30 cellular contexts compared by ENCODE assay signal in the genomic region with DNA sequence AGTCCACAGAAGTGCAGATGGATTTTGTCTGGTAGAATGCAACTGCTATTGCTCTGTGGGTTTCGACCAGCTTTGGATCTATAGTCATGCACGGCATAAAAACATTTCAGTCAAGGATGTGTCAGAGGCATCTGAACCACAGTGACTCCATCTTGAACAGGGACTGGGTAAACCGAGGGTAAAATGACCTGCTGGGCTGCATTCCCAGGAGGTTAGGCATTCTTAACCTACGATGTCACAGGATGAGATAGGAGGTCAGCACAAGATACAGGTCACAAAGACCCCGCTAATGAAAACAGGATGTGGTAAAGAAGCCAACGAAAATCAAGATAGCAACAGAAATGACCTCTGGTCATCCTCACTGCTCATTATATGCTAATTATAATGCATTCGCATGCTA. TPM values are rescaled to one million over a fixed set of nuclear protein-coding genes. Genes with fewer than 3 reads are reported as not detected.
DNase-seq lines count a peak whose midpoint lies in the region; ATAC-seq, FAIRE-seq and TF ChIP-seq lines count a peak whose summit lies in the region.
"Had no signal": no experiment of that assay in that cellular context is flagged by ENCODE, and none has a peak within 500 bp of the region (broad histone marks: within the 10 kb centered on the region; RNA-seq: fewer than 3 reads in every experiment).

No MANE protein-coding gene starts in this region.

- BruUV-seq in K562 (replicated peaks; lab: Mats Ljungman, UMichigan): no TSS peak

- no peak for ATAC-seq in K562
- peak; percentile 22 for ATAC-seq in naive thymus-derived CD4-positive, alpha-beta T cell
- no peak for ATAC-seq in CD8-positive, alpha-beta T cell
- no peak for ATAC-seq in activated naive CD8-positive, alpha-beta T cell treated with anti-CD3 and anti-CD28 coated beads, Interleukin-2, amount 50 U/mL, for 24 hours
- ATAC-seq: Right ventricle myocardium inferior, SK-N-SH treated with all-trans-retinoic acid at 6 μM for 48 hours had no signal

- DNase-seq in Daoy (ENCODE audit: low read depth) (peak; percentile 32), LHCN-M2 (ENCODE audit: low read depth) (peak; percentile 3), K562 (ENCODE audit: extremely low read depth in 1 of 4, low spot score in 3 of 4) (no peak), osteoblast (ENCODE audit: insufficient read length, low spot score, missing footprints) (no peak)
- no peak for DNase-seq in naive thymus-derived CD4-positive, alpha-beta T cell
- no peak for DNase-seq in CD8-positive, alpha-beta T cell
- DNase-seq in activated CD4-positive, alpha-beta memory T cell treated with anti-CD3 and anti-CD28 coated beads, Interleukin-2, amount 10 ng/mL, durations not matched to agents 7 days and 5 days: no peak
- DNase-seq in activated naive CD8-positive, alpha-beta T cell treated with anti-CD3 and anti-CD28 coated beads, Interleukin-2, amount 50 U/mL, for 24 hours: no peak
- DNase-seq: 8988T, ACHN, BE2C, DMS153, DND-41, GDM1, GOT3, HCEC 1CT, Karpas-422, NCI-H1092 treated with DMSO at 0.1 percent for 48 hours, NCI-H1436 treated with DMSO at 0.1 percent for 48 hours, NCI-H187 treated with DMSO at 0.1 percent for 48 hours, NCI-H2171 treated with DMSO at 0.1 percent for 48 hours, NCI-H345, NCI-H524, NCI-H748 treated with DMSO at 0.1 percent for 48 hours, SJCRH30 had no signal

- no peak overlapping the region for H3K27ac ChIP-seq in K562 (ENCODE audit: extremely low read depth, low read depth, low read length)
- no peak overlapping the region for H3K27ac ChIP-seq in naive thymus-derived CD4-positive, alpha-beta T cell (ENCODE audit: low read depth, low read length)
- H3K27ac ChIP-seq in CD8-positive, alpha-beta T cell (ENCODE audit: low read depth, low read length): no peak overlapping the region
- no peak overlapping the region for H3K27ac ChIP-seq in osteoblast (ENCODE audit: low read depth, low read length)
- H3K27ac ChIP-seq: SJCRH30 had no signal

- H3K27me3 Mint-ChIP-seq in naive thymus-derived CD4-positive, alpha-beta T cell: peaks cover 0 to 9% (median 0%) of the 10 kb centered on the region in 5 donors
- peaks cover 3% of the 10 kb centered on the region for H3K27me3 Mint-ChIP-seq in CD8-positive, alpha-beta T cell (ENCODE audit: low read depth)
- H3K27me3 Mint-ChIP-seq in activated CD4-positive, alpha-beta memory T cell treated with anti-CD3 and anti-CD28 coated beads, Interleukin-2, amount 10 ng/mL, durations not matched to agents 7 days and 5 days: no peaks in the 10 kb centered on the region
- H3K27me3 Mint-ChIP-seq in activated naive CD8-positive, alpha-beta T cell treated with anti-CD3 and anti-CD28 coated beads, Interleukin-2, amount 50 U/mL, for 24 hours: peaks cover 1% of the 10 kb centered on the region

- H3K4me3 ChIP-seq in K562 (no peak overlapping the region), osteoblast (ENCODE audit: insufficient read depth, low read length) (no peak overlapping the region)
- no peak overlapping the region for H3K4me3 ChIP-seq in naive thymus-derived CD4-positive, alpha-beta T cell (ENCODE audit: low read length)
- no peak overlapping the region for H3K4me3 ChIP-seq in CD8-positive, alpha-beta T cell (ENCODE audit: low read depth, low read length)
- H3K4me3 ChIP-seq: SJCRH30 had no signal

- FAIRE-seq in K562 (lab: Jason Lieb, UNC): no peak
- FAIRE-seq: GM12891 had no signal

- H3K4me1 ChIP-seq in K562 (replicated peaks in 1 of 2; ENCODE audit: control insufficient read depth in 2 of 2, insufficient read depth in 2 of 2, low read length in 2 of 2) (no peaks in the 10 kb centered on the region), osteoblast (ENCODE audit: insufficient read depth, low read length) (peaks cover 2% of the 10 kb centered on the region)
- no peaks in the 10 kb centered on the region for H3K4me1 ChIP-seq in naive thymus-derived CD4-positive, alpha-beta T cell (ENCODE audit: control insufficient read depth in 2 of 2, insufficient read depth in 2 of 2, low read length in 2 of 2)
- H3K4me1 ChIP-seq in CD8-positive, alpha-beta T cell (ENCODE audit: insufficient read depth, low read length): no peaks in the 10 kb centered on the region
- H3K4me1 ChIP-seq: BE2C, SJCRH30 had no signal

- POLR2A ChIA-PET in K562 (lab: Yijun Ruan, JAX): no interaction called here
- POLR2A ChIA-PET in naive thymus-derived CD4-positive, alpha-beta T cell (lab: Charles Lee): no interaction called here
- POLR2A ChIA-PET in CD8-positive, alpha-beta T cell (lab: Charles Lee): no interaction called here
- POLR2A ChIA-PET in activated CD4-positive, alpha-beta memory T cell treated with anti-CD3 and anti-CD28 coated beads, Interleukin-2, amount 10 ng/mL, durations not matched to agents 7 days and 5 days (lab: Charles Lee): no interaction called here

- H3K9ac ChIP-seq in K562 (ENCODE audit: insufficient read depth in 1 of 2, low read depth in 2 of 2, low read length in 2 of 2): no peak overlapping the region

- H3K4me2 ChIP-seq in K562 (ENCODE audit: insufficient read depth, low read length) (no peak overlapping the region), osteoblast (ENCODE audit: insufficient read depth, low read length) (no peak overlapping the region)

- TF ChIP-seq EP300 in K562 (IDR thresholded peaks at IDR 0.05; ENCODE audit: low read length): no peak

- H2AFZ ChIP-seq in K562 (ENCODE audit: low read depth, low read length) (no peak overlapping the region), osteoblast (ENCODE audit: low read length) (no peak overlapping the region)

- no peak overlapping the region for H3K27ac Mint-ChIP-seq in naive thymus-derived CD4-positive, alpha-beta T cell
- H3K27ac Mint-ChIP-seq in CD8-positive, alpha-beta T cell: no peak overlapping the region
- no peak overlapping the region for H3K27ac Mint-ChIP-seq in activated CD4-positive, alpha-beta memory T cell treated with anti-CD3 and anti-CD28 coated beads, Interleukin-2, amount 10 ng/mL, durations not matched to agents 7 days and 5 days
- no peak overlapping the region for H3K27ac Mint-ChIP-seq in activated naive CD8-positive, alpha-beta T cell treated with anti-CD3 and anti-CD28 coated beads, Interleukin-2, amount 50 U/mL, for 24 hours

- H3K36me3 Mint-ChIP-seq in naive thymus-derived CD4-positive, alpha-beta T cell: no peaks in the 10 kb centered on the region
- no peaks in the 10 kb centered on the region for H3K36me3 Mint-ChIP-seq in CD8-positive, alpha-beta T cell
- no peaks in the 10 kb centered on the region for H3K36me3 Mint-ChIP-seq in activated CD4-positive, alpha-beta memory T cell treated with anti-CD3 and anti-CD28 coated beads, Interleukin-2, amount 10 ng/mL, durations not matched to agents 7 days and 5 days (ENCODE audit: low read depth)
- H3K36me3 Mint-ChIP-seq in activated naive CD8-positive, alpha-beta T cell treated with anti-CD3 and anti-CD28 coated beads, Interleukin-2, amount 50 U/mL, for 24 hours (ENCODE audit: low read depth): no peaks in the 10 kb centered on the region

- CTCF ChIA-PET in K562 (lab: Yijun Ruan, JAX; ENCODE audit: low intra/inter-chr PET ratio): no interaction called here
- CTCF ChIA-PET in naive thymus-derived CD4-positive, alpha-beta T cell (lab: Charles Lee): no interaction called here
- CTCF ChIA-PET in CD8-positive, alpha-beta T cell (lab: Charles Lee): no interaction called here
- CTCF ChIA-PET in activated CD4-positive, alpha-beta memory T cell treated with anti-CD3 and anti-CD28 coated beads, Interleukin-2, amount 10 ng/mL, durations not matched to agents 7 days and 5 days (lab: Charles Lee): no interaction called here

- no peaks in the 10 kb centered on the region for H3K9me1 ChIP-seq in K562 (ENCODE audit: control insufficient read depth, insufficient read depth, low read length)

- intact Hi-C loops in K562 (cut with micrococcal nuclease): no loop called here
- intact Hi-C loops in naive thymus-derived CD4-positive, alpha-beta T cell (cut with micrococcal nuclease): no loop called here
- intact Hi-C loops in CD8-positive, alpha-beta T cell (cut with DNase I, micrococcal nuclease): no loop called here

- H3K27me3 ChIP-seq in K562 (ENCODE audit: control insufficient read depth in 2 of 2, insufficient read depth in 2 of 2, low read length in 2 of 2) (peaks cover 0 to 8% of the 10 kb centered on the region in 2 experiments; a peak in 1 of 5 replicates), osteoblast (ENCODE audit: insufficient read depth, low read length) (no peaks in the 10 kb centered on the region)
- no peaks in the 10 kb centered on the region for H3K27me3 ChIP-seq in naive thymus-derived CD4-positive, alpha-beta T cell (ENCODE audit: control insufficient read depth in 2 of 2, insufficient read depth in 2 of 2, low read length in 2 of 2)
- H3K27me3 ChIP-seq in CD8-positive, alpha-beta T cell (ENCODE audit: insufficient read depth, low read length): no peaks in the 10 kb centered on the region
- H3K27me3 ChIP-seq: BE2C, SJCRH30 had no signal

- peaks cover 0 to 4% (median 0%) of the 10 kb centered on the region in 11 donors for H3K9me3 Mint-ChIP-seq in naive thymus-derived CD4-positive, alpha-beta T cell
- H3K9me3 Mint-ChIP-seq in CD8-positive, alpha-beta T cell: no peaks in the 10 kb centered on the region
- H3K9me3 Mint-ChIP-seq in activated CD4-positive, alpha-beta memory T cell treated with anti-CD3 and anti-CD28 coated beads, Interleukin-2, amount 10 ng/mL, durations not matched to agents 7 days and 5 days: no peaks in the 10 kb centered on the region
- H3K9me3 Mint-ChIP-seq in activated naive CD8-positive, alpha-beta T cell treated with anti-CD3 and anti-CD28 coated beads, Interleukin-2, amount 50 U/mL, for 24 hours: no peaks in the 10 kb centered on the region

- H4K20me1 ChIP-seq in K562 (replicated peaks; ENCODE audit: control insufficient read depth, insufficient read depth, low read length): no peaks in the 10 kb centered on the region
- H4K20me1 ChIP-seq in osteoblast (ENCODE audit: insufficient read depth, low read length): no peaks in the 10 kb centered on the region

- H3K79me2 ChIP-seq in K562 (ENCODE audit: control insufficient read depth, insufficient read depth, low read length) (no peaks in the 10 kb centered on the region), osteoblast (ENCODE audit: insufficient read depth, low read length) (no peaks in the 10 kb centered on the region)

- no peak for TF ChIP-seq CTCF in K562 (IDR thresholded peaks at IDR 0.05 in 2 of 3, conservative IDR thresholded peaks at IDR 0.05 in 1 of 3; ENCODE audit: insufficient read depth in 2 of 3, low read depth in 1 of 3, low read length in 3 of 3)
- TF ChIP-seq CTCF in CD8-positive, alpha-beta T cell (IDR thresholded peaks at IDR 0.05): no peak
- no peak for TF ChIP-seq CTCF in osteoblast (IDR thresholded peaks at IDR 0.05; ENCODE audit: extremely low read depth, low read depth, low read length)

- H3K4me1 Mint-ChIP-seq in naive thymus-derived CD4-positive, alpha-beta T cell: no peaks in the 10 kb centered on the region
- no peaks in the 10 kb centered on the region for H3K4me1 Mint-ChIP-seq in CD8-positive, alpha-beta T cell (ENCODE audit: low read depth)
- H3K4me1 Mint-ChIP-seq in activated CD4-positive, alpha-beta memory T cell treated with anti-CD3 and anti-CD28 coated beads, Interleukin-2, amount 10 ng/mL, durations not matched to agents 7 days and 5 days: no peaks in the 10 kb centered on the region
- H3K4me1 Mint-ChIP-seq in activated naive CD8-positive, alpha-beta T cell treated with anti-CD3 and anti-CD28 coated beads, Interleukin-2, amount 50 U/mL, for 24 hours: no peaks in the 10 kb centered on the region

- H3K9me3 ChIP-seq in K562 (replicated peaks; ENCODE audit: control insufficient read depth, insufficient read depth, low read depth, low read length) (no peaks in the 10 kb centered on the region), osteoblast (ENCODE audit: low read depth, low read length) (no peaks in the 10 kb centered on the region)
- H3K9me3 ChIP-seq in naive thymus-derived CD4-positive, alpha-beta T cell (ENCODE audit: control insufficient read depth in 2 of 3, low read length in 3 of 3): no peaks in the 10 kb centered on the region
- H3K9me3 ChIP-seq in CD8-positive, alpha-beta T cell (ENCODE audit: low read length): no peaks in the 10 kb centered on the region
- H3K9me3 ChIP-seq: BE2C, SJCRH30 had no signal

- TF ChIP-seq RAD21 in K562 (CRISPR knock-in tag; conservative IDR thresholded peaks at IDR 0.05 in 1 of 2, IDR thresholded peaks at IDR 0.05 in 1 of 2): peak in 1 of 2 experiments; percentile 33; a peak in 2 of 4 replicates

- in situ Hi-C loops in K562 (cut with MboI): no loop called here

- no peak for TF ChIP-seq POLR2A in K562 (conservative IDR thresholded peaks at IDR 0.05)

- no peak overlapping the region for H3K4me3 Mint-ChIP-seq in naive thymus-derived CD4-positive, alpha-beta T cell
- no peak overlapping the region for H3K4me3 Mint-ChIP-seq in CD8-positive, alpha-beta T cell
- H3K4me3 Mint-ChIP-seq in activated CD4-positive, alpha-beta memory T cell treated with anti-CD3 and anti-CD28 coated beads, Interleukin-2, amount 10 ng/mL, durations not matched to agents 7 days and 5 days: no peak overlapping the region
- H3K4me3 Mint-ChIP-seq in activated naive CD8-positive, alpha-beta T cell treated with anti-CD3 and anti-CD28 coated beads, Interleukin-2, amount 50 U/mL, for 24 hours: no peak overlapping the region

- H3K36me3 ChIP-seq in K562 (ENCODE audit: control insufficient read depth, insufficient read depth, low read length) (no peaks in the 10 kb centered on the region), osteoblast (ENCODE audit: insufficient read depth, low read length) (no peaks in the 10 kb centered on the region)
- H3K36me3 ChIP-seq in naive thymus-derived CD4-positive, alpha-beta T cell (ENCODE audit: control insufficient read depth in 2 of 3, insufficient read depth in 3 of 3, low read length in 3 of 3): no peaks in the 10 kb centered on the region
- no peaks in the 10 kb centered on the region for H3K36me3 ChIP-seq in CD8-positive, alpha-beta T cell (ENCODE audit: insufficient read depth, low read length)
- H3K36me3 ChIP-seq: BE2C, SJCRH30 had no signal

- WGBS in K562 (ENCODE audit: insufficient coverage, low coverage, missing lambda C conversion rate): 0% methylated on average over 7 of the region's 7 CpGs

RNA-seq across cellular contexts. Expression of a gene that starts 50.5 kb away (rescaled TPM):
- total RNA-seq in Daoy (2014; rRNA removed; shearing (Covaris generic)): 4.9 and 8.6 TPM in 2 replicates
- total RNA-seq in LHCN-M2 (2014; rRNA removed) (not detected in 2 replicates), K562 (2014; rRNA removed) (not detected in 2 replicates), K562 (2014; rRNA removed; fragmentation: Illumina TruSeq; extraction: Trizol) (not detected in 2 replicates), K562 (2015; rRNA removed; fragmentation: Illumina TruSeq; extraction: Trizol) (not detected in 2 replicates), K562 (2021) (0.09 TPM in 1 of 2 replicates, not detected in the other), osteoblast (under 0.01 and 0.36 TPM in 2 replicates)
- polyA plus RNA-seq in LHCN-M2 (2012): not detected
- not detected in 2 replicates for total RNA-seq in K562 (2011; cell fraction: chromatin; rRNA removed; ENCODE audit: low replicate concordance)
- total RNA-seq in K562 (2011; cell fraction: nucleolus; rRNA removed): not detected in 2 replicates
- total RNA-seq in K562 (2011; cell fraction: nucleoplasm; rRNA removed): not detected in 2 replicates
- polyA plus RNA-seq in K562 (2011; rRNA removed) (not detected in 2 replicates), K562 (2014; fragmentation: Illumina TruSeq; extraction: Trizol) (not detected in 2 replicates), K562 (2014; fragmentation: Nextera tagmentation; extraction: Ambion mirVana) (not detected), K562 (2014; rRNA removed) (not detected in 2 replicates)
- not detected in 2 replicates for polyA plus RNA-seq in K562 (2011; cell fraction: cytosol; rRNA removed)
- not detected in 2 replicates for polyA plus RNA-seq in K562 (2011; cell fraction: nucleus; rRNA removed)
- not detected in 2 replicates for polyA plus RNA-seq in K562 (2012)
- polyA minus RNA-seq in K562 (2011; rRNA and poly(A)+ RNA removed): not detected in 2 replicates
- polyA minus RNA-seq in K562 (2011; cell fraction: cytosol; rRNA and poly(A)+ RNA removed): not detected in 2 replicates
- not detected in 2 replicates for polyA minus RNA-seq in K562 (2011; cell fraction: nucleus; rRNA and poly(A)+ RNA removed)
- total RNA-seq in naive thymus-derived CD4-positive, alpha-beta T cell: not detected
- polyA plus RNA-seq in naive thymus-derived CD4-positive, alpha-beta T cell: not detected
- not detected for total RNA-seq in CD8-positive, alpha-beta T cell
- not detected for total RNA-seq in activated CD4-positive, alpha-beta memory T cell treated with anti-CD3 and anti-CD28 coated beads, Interleukin-2, amount 10 ng/mL, durations not matched to agents 7 days and 5 days
- total RNA-seq: HT-29, M059J, SJCRH30 had no signal

Comparison
In these comparisons a context has a peak if more than half of its experiments do, and no peak if none do; other contexts are left out.
1. DNase-seq: peak in Daoy (single experiment) and LHCN-M2 (single experiment); none in K562 (0 of 4), naive thymus-derived CD4-positive, alpha-beta T cell (0 of 9), CD8-positive, alpha-beta T cell (0 of 7), activated CD4-positive, alpha-beta memory T cell treated with anti-CD3 and anti-CD28 coated beads, Interleukin-2, amount 10 ng/mL, durations not matched to agents 7 days and 5 days (single experiment), osteoblast (single experiment) and activated naive CD8-positive, alpha-beta T cell treated with anti-CD3 and anti-CD28 coated beads, Interleukin-2, amount 50 U/mL, for 24 hours (single experiment).